In genomic region chr3:71695000-71695482, GRCh38 we compare ENCODE assay signal across 15 cellular contexts. TPM values are rescaled to one million over a fixed set of nuclear protein-coding genes. Genes with fewer than 3 reads are reported as not detected.
DNase-seq lines count a peak whose midpoint lies in the region; ATAC-seq and TF ChIP-seq lines count a peak whose summit lies in the region.
"Had no signal": no experiment of that assay in that cellular context is flagged by ENCODE, and none has a peak within 500 bp of the region (broad histone marks: within the 10 kb centered on the region; RNA-seq: fewer than 3 reads in every experiment).

No MANE protein-coding gene starts in this region.

- TF ChIP-seq POLR2A in gastroesophageal sphincter (IDR thresholded peaks at IDR 0.05) = no peak
- no peak for TF ChIP-seq POLR2A in transverse colon (IDR thresholded peaks at IDR 0.05)
- TF ChIP-seq POLR2A in suprapubic skin (IDR thresholded peaks at IDR 0.05) = no peak

- H3K4me3 Mint-ChIP-seq in T-helper 17 cell (no peak overlapping the region), nephron (no peak overlapping the region)
- H3K4me3 Mint-ChIP-seq: activated naive CD8-positive, alpha-beta T cell had no signal

- TF ChIP-seq EP300 in gastroesophageal sphincter (IDR thresholded peaks at IDR 0.05) (no peak), transverse colon (IDR thresholded peaks at IDR 0.05; ENCODE audit: low read depth) (no peak), suprapubic skin (IDR thresholded peaks at IDR 0.05) (no peak)

- H3K36me3 Mint-ChIP-seq in T-helper 17 cell (ENCODE audit: low read depth) (peaks cover 6% of the 10 kb centered on the region), nephron (ENCODE audit: low read depth) (peaks cover 17% of the 10 kb centered on the region)

- peak overlapping the region; percentile 49 for H3K27ac Mint-ChIP-seq in T-helper 17 cell
- peak overlapping the region; percentile 75 to 91 (median 78) for H3K27ac Mint-ChIP-seq in nephron
- H3K27ac Mint-ChIP-seq: activated naive CD8-positive, alpha-beta T cell had no signal

- H3K9me3 ChIP-seq in T-helper 17 cell (ENCODE audit: control insufficient read depth, low read length, poor library complexity, severe bottlenecking) (no peaks in the 10 kb centered on the region), gastroesophageal sphincter (no peaks in the 10 kb centered on the region), transverse colon (no peaks in the 10 kb centered on the region), suprapubic skin (no peaks in the 10 kb centered on the region)
- H3K9me3 ChIP-seq: gastrocnemius medialis, prostate gland had no signal

- H3K4me1 Mint-ChIP-seq in T-helper 17 cell (peaks cover 16% of the 10 kb centered on the region), nephron (peaks cover 41% of the 10 kb centered on the region)

- in situ Hi-C loops in transverse colon (cut with MboI; ENCODE audit: low pct_ligation_motif_present in 1 of 4, low pct_unique_long_range_greater_than_20kb in 1 of 4, low sequenced_read_pairs in 3 of 4) = no loop called here

- TF ChIP-seq CTCF in gastroesophageal sphincter (IDR thresholded peaks at IDR 0.05) = no peak
- no peak for TF ChIP-seq CTCF in nephron (IDR thresholded peaks at IDR 0.05; ENCODE audit: unreplicated experiment in 3 of 3)
- no peak for TF ChIP-seq CTCF in transverse colon (IDR thresholded peaks at IDR 0.05)
- TF ChIP-seq CTCF in suprapubic skin (IDR thresholded peaks at IDR 0.05) = no peak

- no peaks in the 10 kb centered on the region for H3K9me3 Mint-ChIP-seq in nephron

- H3K4me1 ChIP-seq in gastroesophageal sphincter (peaks cover 6 to 50% (median 14%) of the 10 kb centered on the region in 3 donors), transverse colon (peaks cover 11 to 45% (median 30%) of the 10 kb centered on the region in 4 donors), suprapubic skin (peaks cover 18% of the 10 kb centered on the region)

- intact Hi-C loops in transverse colon (cut with DNase I; ENCODE audit: low total_unique reads) = no loop called here

- WGBS in gastroesophageal sphincter (ENCODE audit: low coverage in 1 of 2), 2 donors = 52 to 71% methylated on average over 6 to 7 of the region's 7 CpGs
- WGBS in transverse colon (ENCODE audit: low coverage in 1 of 2), 2 donors = 48 to 54% methylated on average over 6 to 7 of the region's 7 CpGs
- 84% methylated on average over 7 of the region's 7 CpGs for WGBS in suprapubic skin

- H3K27me3 Mint-ChIP-seq in T-helper 17 cell (no peaks in the 10 kb centered on the region), nephron (ENCODE audit: low read depth) (peaks cover 9% of the 10 kb centered on the region)
- H3K27me3 Mint-ChIP-seq: activated naive CD8-positive, alpha-beta T cell had no signal

- ATAC-seq in T-helper 17 cell = no peak
- no peak for ATAC-seq in gastroesophageal sphincter
- no peak for ATAC-seq in HG03342 (IDR thresholded peaks at IDR 0.05; ENCODE audit: unreplicated experiment)
- ATAC-seq: gastrocnemius medialis, Panc1 had no signal

- no peak overlapping the region for H3K4me3 ChIP-seq in gastroesophageal sphincter
- no peak overlapping the region for H3K4me3 ChIP-seq in transverse colon
- H3K4me3 ChIP-seq in suprapubic skin = no peak overlapping the region
- H3K4me3 ChIP-seq: gastrocnemius medialis, prostate gland had no signal

- DNase-seq in T-helper 17 cell (no peak), transverse colon (peak; percentile 58), suprapubic skin (ENCODE audit: low spot score in 2 of 2) (no peak), NCI-H774 (lab: John Stamatoyannopoulos, UW) (no peak)
- DNase-seq: gastrocnemius medialis, left cardiac atrium, NCI-H2227 treated with DMSO at 0.1 percent for 48 hours, T-helper 9 cell had no signal

- H3K27ac ChIP-seq in gastroesophageal sphincter (peak overlapping the region; percentile 66 to 79 (median 74)), transverse colon (peak overlapping the region; percentile 69 to 78 (median 74)), suprapubic skin (no peak overlapping the region)
- H3K27ac ChIP-seq: gastrocnemius medialis had no signal

- no peaks in the 10 kb centered on the region for H3K27me3 ChIP-seq in gastroesophageal sphincter
- no peaks in the 10 kb centered on the region for H3K27me3 ChIP-seq in transverse colon
- H3K27me3 ChIP-seq in suprapubic skin = no peaks in the 10 kb centered on the region
- H3K27me3 ChIP-seq: gastrocnemius medialis had no signal

- H3K36me3 ChIP-seq in gastroesophageal sphincter (peaks cover 0 to 18% of the 10 kb centered on the region in 2 donors), transverse colon (no peaks in the 10 kb centered on the region), suprapubic skin (no peaks in the 10 kb centered on the region)
- H3K36me3 ChIP-seq: prostate gland had no signal

RNA-seq across cellular contexts. Expression of gene EIF4E3, which starts 30.2 kb away (rescaled TPM):
- total RNA-seq in T-helper 17 cell = 10 to 100 TPM; 41.4 to 63.7 TPM
- total RNA-seq in gastroesophageal sphincter = 10 to 100 TPM; 28.8 to 55.8 (median 41.6) TPM
- 10 to 100 TPM in 2 of 4 donors, 1 to 10 TPM in 2; 6.0 to 35.6 (median 19.4) TPM for total RNA-seq in transverse colon
- 10 to 100 TPM; 12.7 to 23.5 (median 16.0) TPM for total RNA-seq in suprapubic skin

RNA-seq across cellular contexts. Expression of gene GPR27, which starts 58.6 kb away (rescaled TPM):
- 1 to 10 TPM; 1.0 TPM for total RNA-seq in T-helper 17 cell
- 1 to 10 TPM; 1.7 to 2.8 (median 2.0) TPM for total RNA-seq in gastroesophageal sphincter
- total RNA-seq in transverse colon = 1 to 10 TPM in 1 of 4 donors, under 1 TPM in 1, not detected in 2; 0.79 to 1.1 TPM
- total RNA-seq in suprapubic skin = 1 to 10 TPM; 1.2 to 5.5 (median 3.9) TPM
- total RNA-seq: dermis microvascular lymphatic vessel endothelial cell had no signal
